ENCODE assay signal across 20 cellular contexts in genomic region chr6:125558907-125559306, GRCh38.
DNase-seq lines count a peak whose midpoint lies in the region; ATAC-seq and TF ChIP-seq lines count a peak whose summit lies in the region.
"Had no signal": no experiment of that assay in that cellular context is flagged by ENCODE, and none has a peak within 500 bp of the region (broad histone marks: within the 10 kb centered on the region; RNA-seq: fewer than 3 reads in every experiment).

No MANE protein-coding gene starts in this region.

- WGBS in upper lobe of left lung, 2 donors = 58% methylated on average over 3 of the region's 3 CpGs

- peak; percentile 65 for DNase-seq in Caki2 (ENCODE audit: low read depth)
- peak; percentile 23 for DNase-seq in HPDE6-E6E7 (ENCODE audit: extremely low spot score)
- DNase-seq in SW480 (ENCODE audit: low spot score) = peak; percentile 36
- DNase-seq in left lobe of liver (ENCODE audit: low spot score) = no peak
- DNase-seq in NCI-H1436 (lab: John Stamatoyannopoulos, UW) = no peak
- no peak for DNase-seq in upper lobe of left lung
- no peak for DNase-seq in mesenteric fat pad (ENCODE audit: low spot score)
- DNase-seq: activated CD4-positive, alpha-beta T cell treated with anti-CD3 and anti-CD28 coated beads, Interleukin-2, amount 10 ng/mL, durations not matched to agents 24 days and 14 days; activated CD8-positive, alpha-beta memory T cell treated with anti-CD3 and anti-CD28 coated beads, Interleukin-2, amount 50 U/mL, for 4 hours; activated naive CD8-positive, alpha-beta T cell treated with anti-CD3 and anti-CD28 coated beads, Interleukin-2, amount 50 U/mL, for 24 hours; body of pancreas; C1 segment of cervical spinal cord; colonic mucosa; head of caudate nucleus; NCI-H1436 treated with DMSO at 0.1 percent for 48 hours; T-helper 1 cell; testis had no signal

- H3K27me3 ChIP-seq in upper lobe of left lung = no peaks in the 10 kb centered on the region
- H3K27me3 ChIP-seq: body of pancreas, colonic mucosa, right atrium auricular region, testis had no signal

- H3K4me3 ChIP-seq in upper lobe of left lung = no peak overlapping the region
- H3K4me3 ChIP-seq: body of pancreas, colonic mucosa, right atrium auricular region, testis had no signal

- TF ChIP-seq EP300 in upper lobe of left lung (IDR thresholded peaks at IDR 0.05) = no peak

- no peak for TF ChIP-seq POLR2A in upper lobe of left lung (IDR thresholded peaks at IDR 0.05)

- in situ Hi-C loops in Caki2 (cut with HindIII; ENCODE audit: low pct_unique_long_range_greater_than_20kb, low sequenced_read_pairs) = no loop called here

- peak; percentile 17 for ATAC-seq in left lobe of liver
- no peak for ATAC-seq in upper lobe of left lung (ENCODE audit: low FRiP score in 2 of 2)
- ATAC-seq in GM21528 (IDR thresholded peaks at IDR 0.05; ENCODE audit: low FRiP score, unreplicated experiment) = no peak
- ATAC-seq: activated naive CD8-positive, alpha-beta T cell treated with anti-CD3 and anti-CD28 coated beads, Interleukin-2, amount 50 U/mL, for 24 hours; body of pancreas had no signal

- peaks cover 0 to 5% (median 0%) of the 10 kb centered on the region in 4 donors for H3K4me1 ChIP-seq in upper lobe of left lung
- H3K4me1 ChIP-seq: body of pancreas, colonic mucosa, right atrium auricular region, testis had no signal

- no peak overlapping the region for H3K27ac ChIP-seq in upper lobe of left lung
- H3K27ac ChIP-seq: body of pancreas, colonic mucosa, HL-60, right atrium auricular region, testis had no signal

- TF ChIP-seq CTCF in upper lobe of left lung (IDR thresholded peaks at IDR 0.05) = no peak

- H3K9me3 ChIP-seq in upper lobe of left lung = no peaks in the 10 kb centered on the region
- H3K9me3 ChIP-seq: body of pancreas, colonic mucosa, right atrium auricular region, testis had no signal

- no peaks in the 10 kb centered on the region for H3K36me3 ChIP-seq in upper lobe of left lung
- H3K36me3 ChIP-seq: colonic mucosa, right atrium auricular region had no signal

Comparison
In these comparisons a context has a peak if more than half of its experiments do, and no peak if none do; other contexts are left out.
1. DNase-seq: peak in Caki2 (single experiment), HPDE6-E6E7 (single experiment) and SW480 (single experiment); none in left lobe of liver (single experiment), NCI-H1436 (single experiment), upper lobe of left lung (0 of 2) and mesenteric fat pad (single experiment).